Comparison of ENCODE assay signal across 20 cellular contexts in the genomic region with DNA sequence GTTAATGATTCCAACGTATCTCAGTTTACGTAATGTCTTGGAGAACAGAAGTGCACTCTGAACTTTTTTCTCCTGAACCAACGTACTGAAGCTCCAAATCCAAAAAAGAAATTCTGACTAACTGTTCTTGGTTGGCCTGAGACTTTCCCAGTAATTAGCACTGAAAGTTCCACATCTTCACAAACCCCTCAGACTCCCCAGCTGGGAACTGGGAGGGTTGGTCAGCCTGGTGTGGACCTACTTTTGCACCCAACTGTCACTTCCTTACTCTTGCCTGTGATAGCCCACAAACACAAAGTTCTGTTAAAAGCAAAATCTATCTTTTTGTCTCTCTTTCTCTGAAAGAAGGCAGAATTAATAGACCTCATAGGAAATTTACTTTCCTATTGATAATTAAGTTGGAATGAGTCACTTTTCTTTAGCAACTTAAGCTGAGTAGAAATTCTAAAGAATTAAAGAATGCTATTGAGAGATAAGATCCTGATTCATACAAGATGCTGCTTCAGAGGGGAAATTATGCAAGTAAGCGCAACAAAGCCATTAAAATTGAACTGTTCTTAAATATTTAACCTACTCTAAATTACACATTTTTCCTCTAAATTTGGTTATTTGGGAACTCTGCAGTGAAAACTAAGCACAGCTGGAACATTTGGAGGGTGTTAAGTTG.
DNase-seq lines count a peak whose midpoint lies in the region; ATAC-seq and TF ChIP-seq lines count a peak whose summit lies in the region.
"Had no signal": no experiment of that assay in that cellular context is flagged by ENCODE, and none has a peak within 500 bp of the region (broad histone marks: within the 10 kb centered on the region; RNA-seq: fewer than 3 reads in every experiment).

No MANE protein-coding gene starts in this region.

- peaks cover 23% of the 10 kb centered on the region for H3K36me3 Mint-ChIP-seq in HFFc6 (ENCODE audit: low read depth)
- no peaks in the 10 kb centered on the region for H3K36me3 Mint-ChIP-seq in natural killer cell treated with Interleukin-12 subunit alpha and Interleukin-12 subunit beta and Interleukin-15 and Interleukin-18, amount 100 ng/mL, for 72 hours
- H3K36me3 Mint-ChIP-seq: CD14-positive monocyte, IgD-negative memory B cell had no signal

- peaks cover 35% of the 10 kb centered on the region for H3K4me1 ChIP-seq in left ventricle myocardium inferior
- peaks cover 3 to 35% (median 19%) of the 10 kb centered on the region in 5 donors for H3K4me1 ChIP-seq in subcutaneous abdominal adipose tissue (ENCODE audit: control insufficient read depth in 5 of 5, insufficient read depth in 5 of 5, low read length in 5 of 5)

- H3K36me3 ChIP-seq in left ventricle myocardium inferior (peaks cover 10% of the 10 kb centered on the region), subcutaneous abdominal adipose tissue (ENCODE audit: control insufficient read depth in 5 of 5, insufficient read depth in 5 of 5, low read length in 5 of 5) (peaks cover 0 to 17% (median 14%) of the 10 kb centered on the region in 5 donors)

- H3K4me1 Mint-ChIP-seq in HFFc6 (ENCODE audit: low read depth): peaks cover 91% of the 10 kb centered on the region
- no peaks in the 10 kb centered on the region for H3K4me1 Mint-ChIP-seq in natural killer cell treated with Interleukin-12 subunit alpha and Interleukin-12 subunit beta and Interleukin-15 and Interleukin-18, amount 100 ng/mL, for 72 hours (ENCODE audit: low read depth in 2 of 2)
- H3K4me1 Mint-ChIP-seq: IgD-negative memory B cell had no signal

- no peak overlapping the region for H3K4me3 ChIP-seq in left ventricle myocardium inferior
- H3K4me3 ChIP-seq in subcutaneous abdominal adipose tissue (ENCODE audit: low read depth in 1 of 5, low read length in 5 of 5): no peak overlapping the region
- H3K4me3 ChIP-seq: dorsolateral prefrontal cortex, SJSA1, spleen had no signal

- H3K27me3 ChIP-seq in left ventricle myocardium inferior (ENCODE audit: low read depth) (no peaks in the 10 kb centered on the region), subcutaneous abdominal adipose tissue (ENCODE audit: control insufficient read depth in 5 of 5, insufficient read depth in 4 of 5, low read length in 5 of 5) (no peaks in the 10 kb centered on the region)
- H3K27me3 ChIP-seq: dorsolateral prefrontal cortex, SJSA1, spleen had no signal

- H3K9ac ChIP-seq in subcutaneous abdominal adipose tissue (ENCODE audit: low read length in 5 of 5): no peak overlapping the region

- no peak for ATAC-seq in natural killer cell treated with Interleukin-12 subunit alpha and Interleukin-12 subunit beta and Interleukin-15 and Interleukin-18, amount 100 ng/mL, for 72 hours
- ATAC-seq: activated CD8-positive, alpha-beta T cell treated with anti-CD3 and anti-CD28 coated beads for 36 hours had no signal

- no peak for TF ChIP-seq CTCF in HFFc6 (IDR thresholded peaks at IDR 0.05)
- no peak for TF ChIP-seq CTCF in left ventricle myocardium inferior (IDR thresholded peaks at IDR 0.05; ENCODE audit: borderline replicate concordance)

- no peaks in the 10 kb centered on the region for H3K9me3 Mint-ChIP-seq in HFFc6
- no peaks in the 10 kb centered on the region for H3K9me3 Mint-ChIP-seq in natural killer cell treated with Interleukin-12 subunit alpha and Interleukin-12 subunit beta and Interleukin-15 and Interleukin-18, amount 100 ng/mL, for 72 hours
- H3K9me3 Mint-ChIP-seq: activated CD8-positive, alpha-beta T cell treated with anti-CD3 and anti-CD28 coated beads for 36 hours; CD14-positive monocyte; IgD-negative memory B cell had no signal

- peak overlapping the region; percentile 62 for H3K27ac ChIP-seq in left ventricle myocardium inferior (replicated peaks)
- H3K27ac ChIP-seq in subcutaneous abdominal adipose tissue (ENCODE audit: low read depth, low read length): peak overlapping the region; percentile 26
- H3K27ac ChIP-seq: SJSA1, spleen had no signal

- intact Hi-C loops in left ventricle myocardium inferior (cut with micrococcal nuclease): no loop called here

- H3K4me3 Mint-ChIP-seq in HFFc6: peak overlapping the region; percentile 66
- H3K4me3 Mint-ChIP-seq in natural killer cell treated with Interleukin-12 subunit alpha and Interleukin-12 subunit beta and Interleukin-15 and Interleukin-18, amount 100 ng/mL, for 72 hours: no peak overlapping the region
- H3K4me3 Mint-ChIP-seq: activated CD8-positive, alpha-beta T cell treated with anti-CD3 and anti-CD28 coated beads for 36 hours; CD14-positive monocyte; IgD-negative memory B cell had no signal

- H3K9me3 ChIP-seq in left ventricle myocardium inferior (replicated peaks) (no peaks in the 10 kb centered on the region), subcutaneous abdominal adipose tissue (ENCODE audit: control insufficient read depth in 5 of 5, low read length in 5 of 5) (no peaks in the 10 kb centered on the region)
- H3K9me3 ChIP-seq: SJSA1, spleen had no signal

- H3K27me3 Mint-ChIP-seq in HFFc6 (ENCODE audit: insufficient read depth): no peaks in the 10 kb centered on the region
- peaks cover 0 to 20% of the 10 kb centered on the region in 2 donors for H3K27me3 Mint-ChIP-seq in natural killer cell treated with Interleukin-12 subunit alpha and Interleukin-12 subunit beta and Interleukin-15 and Interleukin-18, amount 100 ng/mL, for 72 hours
- H3K27me3 Mint-ChIP-seq: activated CD8-positive, alpha-beta T cell treated with anti-CD3 and anti-CD28 coated beads for 36 hours had no signal

- H3K27ac Mint-ChIP-seq in HFFc6: peak overlapping the region; percentile 75
- H3K27ac Mint-ChIP-seq in natural killer cell treated with Interleukin-12 subunit alpha and Interleukin-12 subunit beta and Interleukin-15 and Interleukin-18, amount 100 ng/mL, for 72 hours: no peak overlapping the region
- H3K27ac Mint-ChIP-seq: activated CD8-positive, alpha-beta T cell treated with anti-CD3 and anti-CD28 coated beads for 36 hours; CD14-positive monocyte; IgD-negative memory B cell had no signal

- peak; percentile 43 for DNase-seq in HFFc6
- peak; percentile 21 for DNase-seq in astrocyte of the hippocampus (ENCODE audit: low read depth, low spot score)
- no peak for DNase-seq in left ventricle myocardium inferior
- DNase-seq in NCI-H1092 treated with DMSO at 0.1 percent for 48 hours (lab: John Stamatoyannopoulos, UW): no peak
- no peak for DNase-seq in stimulated activated CD4-positive, alpha-beta T cell treated with anti-CD3 and anti-CD28 coated beads, Interleukin-1b, Interleukin-23, amount 100 ng/mL, for 48 hours
- DNase-seq in natural killer cell treated with Interleukin-12 subunit alpha and Interleukin-12 subunit beta and Interleukin-15 and Interleukin-18, amount 100 ng/mL, for 72 hours (ENCODE audit: low spot score): no peak
- DNase-seq: activated CD8-positive, alpha-beta T cell treated with anti-CD3 and anti-CD28 coated beads for 36 hours; amygdala; DND-41; dorsolateral prefrontal cortex; foreskin melanocyte; midbrain; NCI-H1417; NCI-H2227 treated with DMSO at 0.1 percent for 48 hours; spleen; stimulated activated naive CD4-positive, alpha-beta T cell treated with Interleukin-2 at 50 U/mL for 16 hours had no signal

Comparison
In these comparisons a context has a peak if more than half of its experiments do, and no peak if none do; other contexts are left out.
1. DNase-seq: peak in HFFc6 (single experiment) and astrocyte of the hippocampus (single experiment); none in left ventricle myocardium inferior (single experiment), NCI-H1092 treated with DMSO at 0.1 percent for 48 hours (single experiment), stimulated activated CD4-positive, alpha-beta T cell treated with anti-CD3 and anti-CD28 coated beads, Interleukin-1b, Interleukin-23, amount 100 ng/mL, for 48 hours (single experiment) and natural killer cell treated with Interleukin-12 subunit alpha and Interleukin-12 subunit beta and Interleukin-15 and Interleukin-18, amount 100 ng/mL, for 72 hours (single experiment).